Comparison of ENCODE assay signal across 37 cellular contexts in the genomic region with DNA sequence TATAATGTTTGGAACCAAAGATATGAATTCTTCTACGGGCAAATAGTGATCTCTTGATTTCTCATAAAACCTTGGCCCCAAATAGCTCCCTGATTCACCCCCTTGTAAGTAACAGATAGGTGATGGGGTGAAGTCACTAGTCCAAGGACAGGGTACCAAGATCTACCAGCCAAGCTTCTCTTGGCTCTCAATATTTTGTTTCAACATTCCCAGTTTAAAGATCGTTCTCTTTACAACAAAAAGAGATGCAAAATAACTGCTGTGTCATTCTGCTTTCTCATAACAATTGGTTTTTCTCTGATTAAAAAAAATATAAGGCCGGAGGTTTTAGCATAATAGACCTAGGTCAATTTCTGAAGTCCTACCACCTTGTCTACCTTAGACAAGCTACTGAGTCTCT. TPM values are rescaled to one million over a fixed set of nuclear protein-coding genes. Genes with fewer than 3 reads are reported as not detected.
"Had no signal": no experiment of that assay in that cellular context is flagged by ENCODE, and none has a peak within 500 bp of the region (broad histone marks: within the 10 kb centered on the region; RNA-seq: fewer than 3 reads in every experiment).

No MANE protein-coding gene starts in this region.

- H3K9me3 ChIP-seq: adrenal gland, body of pancreas, breast epithelium had no signal

- DNase-seq: activated B cell treated with CpG ODN at 0.5 μM for 24 hours; activated CD4-positive, alpha-beta memory T cell treated with anti-CD3 and anti-CD28 coated beads for 36 hours; activated CD4-positive, alpha-beta T cell treated with anti-CD3 and anti-CD28 coated beads for 4 hours; activated CD4-positive, alpha-beta T cell treated with anti-CD3 and anti-CD28 coated beads, Interleukin-2, amount 10 ng/mL, durations not matched to agents 24 days and 14 days; activated CD4-positive, alpha-beta T cell treated with anti-CD3 and anti-CD28 coated beads, Interleukin-2, amount 50 U/mL, for 1 hour; activated CD4-positive, alpha-beta T cell treated with anti-CD3 and anti-CD28 coated beads, Interleukin-2, amount 50 U/mL, for 4 hours; activated CD4-positive, CD25-positive, alpha-beta regulatory T cell treated with anti-CD3 and anti-CD28 coated beads, Interleukin-2, amount 50 U/mL, for 72 hours; activated CD8-positive, alpha-beta memory T cell treated with anti-CD3 and anti-CD28 coated beads, Interleukin-2, amount 50 U/mL, for 4 hours; activated CD8-positive, alpha-beta T cell treated with anti-CD3 and anti-CD28 coated beads for 36 hours; activated effector memory CD4-positive, alpha-beta T cell treated with anti-CD3 and anti-CD28 coated beads, Interleukin-2, amount 50 U/mL, for 16 hours; activated gamma-delta T cell treated with Interleukin-2 at 50 U/mL for 16 hours; activated naive CD4-positive, alpha-beta T cell; activated naive CD4-positive, alpha-beta T cell treated with anti-CD3 and anti-CD28 coated beads for 36 hours; activated naive CD4-positive, alpha-beta T cell treated with anti-CD3 and anti-CD28 coated beads, Interleukin-2, amount 50 U/mL, for 16 hours; activated naive CD8-positive, alpha-beta T cell treated with anti-CD3 and anti-CD28 coated beads for 36 hours; activated T-cell treated with anti-CD3 and anti-CD28 coated beads for 4 hours; activated T-cell treated with anti-CD3 and anti-CD28 coated beads, Interleukin-2, amount 50 U/mL, for 1 hour; activated T-cell treated with anti-CD3 and anti-CD28 coated beads, Interleukin-2, amount 50 U/mL, for 4 hours; activated T-cell treated with anti-CD3 and anti-CD28 coated beads, Interleukin-2, amount 50 U/mL, for 72 hours; adrenal gland; amniotic stem cell; aorta; body of pancreas; brain microvascular endothelial cell; central memory CD4-positive, alpha-beta T cell; T-helper 1 cell; T-helper 2 cell; T-helper 9 cell had no signal

- H3K27ac ChIP-seq: adrenal gland, body of pancreas, brain microvascular endothelial cell, breast epithelium, VCaP had no signal

- ATAC-seq: activated CD8-positive, alpha-beta T cell treated with anti-CD3 and anti-CD28 coated beads for 36 hours; activated naive CD4-positive, alpha-beta T cell treated with anti-CD3 and anti-CD28 coated beads, Interleukin-2, amount 50 U/mL, for 72 hours; activated T-cell treated with anti-CD3 and anti-CD28 coated beads, Interleukin-2, amount 50 U/mL, for 4 hours; activated T-cell treated with anti-CD3 and anti-CD28 coated beads, Interleukin-2, amount 50 U/mL, for 72 hours; activated T-helper 17 cell treated with anti-CD3 and anti-CD28 coated beads, Interleukin-2, amount 50 U/mL, for 72 hours; body of pancreas had no signal

- H3K27me3 ChIP-seq: adrenal gland, body of pancreas, brain microvascular endothelial cell, breast epithelium had no signal

- H3K4me3 ChIP-seq: adrenal gland, body of pancreas, breast epithelium had no signal

- FAIRE-seq: astrocyte, TTC549 had no signal

- H3K4me1 ChIP-seq: adrenal gland, body of pancreas, breast epithelium had no signal

- H3K36me3 ChIP-seq: adrenal gland, brain microvascular endothelial cell, breast epithelium had no signal

RNA-seq across cellular contexts. Expression of a gene that starts 11.8 kb away (rescaled TPM):
- total RNA-seq: activated B cell treated with CpG ODN at 0.5 μM for 24 hours; activated CD4-positive, alpha-beta memory T cell treated with anti-CD3 and anti-CD28 coated beads for 36 hours; activated CD4-positive, alpha-beta T cell treated with anti-CD3 and anti-CD28 coated beads, Interleukin-2, amount 10 ng/mL, durations not matched to agents 24 days and 14 days; activated CD8-positive, alpha-beta memory T cell treated with anti-CD3 and anti-CD28 coated beads for 36 hours; activated CD8-positive, alpha-beta T cell treated with anti-CD3 and anti-CD28 coated beads for 36 hours; activated naive CD4-positive, alpha-beta T cell treated with anti-CD3 and anti-CD28 coated beads for 36 hours; activated naive CD8-positive, alpha-beta T cell treated with anti-CD3 and anti-CD28 coated beads for 36 hours; activated T-helper 1 cell treated with anti-CD3 and anti-CD28 coated beads, Interleukin-12 subunit alpha, Interleukin-12 subunit beta, Interleukin-2, Interleukin-4 antibody, amounts not matched to agents 30 ng/mL and 10 ng/mL and 1 ng/mL, durations not matched to agents 14 hours and 24 hours and 36 hours; aorta; astrocyte; cardiac septum had no signal
- polyA plus RNA-seq: aorta had no signal

RNA-seq across cellular contexts. Expression of a gene that starts 52.2 kb away (rescaled TPM):
- total RNA-seq: activated B cell treated with CpG ODN at 0.5 μM for 24 hours; activated CD4-positive, alpha-beta memory T cell treated with anti-CD3 and anti-CD28 coated beads for 36 hours; activated CD8-positive, alpha-beta memory T cell treated with anti-CD3 and anti-CD28 coated beads for 36 hours; activated CD8-positive, alpha-beta T cell treated with anti-CD3 and anti-CD28 coated beads for 36 hours; activated naive CD4-positive, alpha-beta T cell treated with anti-CD3 and anti-CD28 coated beads for 36 hours; activated naive CD8-positive, alpha-beta T cell treated with anti-CD3 and anti-CD28 coated beads for 36 hours; activated T-cell treated with anti-CD3 and anti-CD28 coated beads, Interleukin-2, amount 50 U/mL, for 4 hours; activated T-cell treated with anti-CD3 and anti-CD28 coated beads, Interleukin-2, amount 50 U/mL, for 72 hours; activated T-helper 17 cell treated with anti-CD3 and anti-CD28 coated beads, Interleukin-2, amount 50 U/mL, for 72 hours; aorta; astrocyte; body of pancreas; cardiac septum had no signal
- polyA plus RNA-seq: aorta had no signal
